ENCODE assay signal across 36 cellular contexts in the genomic region with DNA sequence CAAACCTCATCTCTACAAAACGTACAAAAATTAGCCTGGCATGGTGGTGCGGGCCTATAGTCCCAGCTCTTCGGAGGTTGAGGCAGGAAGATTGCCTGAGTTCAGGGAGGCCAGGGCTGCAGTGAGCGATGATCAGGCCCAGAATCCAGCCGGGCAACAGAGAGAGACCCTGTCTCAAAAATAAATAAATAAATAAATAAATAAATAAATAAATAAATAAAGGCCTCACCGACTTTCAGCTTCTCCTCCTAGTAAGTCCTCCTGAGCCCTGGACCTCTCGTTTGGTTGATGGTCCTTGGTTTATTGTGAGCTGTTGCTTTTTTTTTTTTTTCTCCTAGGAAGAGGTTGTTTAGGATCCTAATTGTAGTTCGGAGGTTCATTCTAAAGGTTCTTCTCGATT.
"Had no signal": no experiment of that assay in that cellular context is flagged by ENCODE, and none has a peak within 500 bp of the region (broad histone marks: within the 10 kb centered on the region; RNA-seq: fewer than 3 reads in every experiment).

No MANE protein-coding gene starts in this region.

- H3K27me3 Mint-ChIP-seq: activated B cell treated with CpG ODN at 0.5 μM for 24 hours; activated CD4-positive, alpha-beta memory T cell treated with anti-CD3 and anti-CD28 coated beads, Interleukin-2, amount 10 ng/mL, durations not matched to agents 7 days and 5 days; activated CD8-positive, alpha-beta memory T cell treated with anti-CD3 and anti-CD28 coated beads, Interleukin-2, amount 10 ng/mL, durations not matched to agents 7 days and 5 days; activated naive CD8-positive, alpha-beta T cell treated with anti-CD3 and anti-CD28 coated beads for 36 hours; activated T-helper 17 cell treated with anti-CD3 and anti-CD28 coated beads, Interleukin-2, amount 50 U/mL, for 72 hours; central memory CD8-positive, alpha-beta T cell had no signal

- H3K4me3 ChIP-seq: ascending aorta, cardiac muscle cell, SJSA1 had no signal

- H3K9me3 Mint-ChIP-seq: activated B cell treated with CpG ODN at 0.5 μM for 24 hours; activated naive CD8-positive, alpha-beta T cell treated with anti-CD3 and anti-CD28 coated beads for 36 hours; activated T-cell treated with anti-CD3 and anti-CD28 coated beads, Interleukin-2, amount 50 U/mL, for 72 hours; activated T-helper 17 cell treated with anti-CD3 and anti-CD28 coated beads, Interleukin-2, amount 50 U/mL, for 72 hours; central memory CD8-positive, alpha-beta T cell had no signal

- FAIRE-seq: TTC549 had no signal

- H3K27ac Mint-ChIP-seq: activated CD4-positive, alpha-beta memory T cell treated with anti-CD3 and anti-CD28 coated beads, Interleukin-2, amount 10 ng/mL, durations not matched to agents 7 days and 5 days; activated CD8-positive, alpha-beta memory T cell treated with anti-CD3 and anti-CD28 coated beads, Interleukin-2, amount 10 ng/mL, durations not matched to agents 7 days and 5 days; activated naive CD8-positive, alpha-beta T cell treated with anti-CD3 and anti-CD28 coated beads for 36 hours; activated T-cell treated with anti-CD3 and anti-CD28 coated beads, Interleukin-2, amount 50 U/mL, for 72 hours; activated T-helper 17 cell treated with anti-CD3 and anti-CD28 coated beads, Interleukin-2, amount 50 U/mL, for 72 hours; T-helper 1 cell treated with Interleukin-12 subunit alpha and Interleukin-12 subunit beta and Interleukin-4 antibody, amounts not matched to agents 30 μg/mL and 1 μg/mL, for 36 hours; T-helper 2 cell treated with Interferon-gamma antibody and Interleukin-4, amounts not matched to agents 5 μg/mL and 100 μg/mL, for 36 hours had no signal

- H3K36me3 ChIP-seq: cardiac muscle cell had no signal

- H3K9ac ChIP-seq: KMS-11, SK-N-SH had no signal

- H3K9me3 ChIP-seq: ascending aorta, SJSA1, SK-N-SH had no signal

- H3K4me2 ChIP-seq: KMS-11, SK-N-SH had no signal

- H3K27me3 ChIP-seq: ascending aorta, cardiac muscle cell, SJSA1 had no signal

- ATAC-seq: activated CD8-positive, alpha-beta memory T cell treated with anti-CD3 and anti-CD28 coated beads, Interleukin-2, amount 10 ng/mL, durations not matched to agents 7 days and 5 days; activated T-cell treated with anti-CD3 and anti-CD28 coated beads, Interleukin-2, amount 50 U/mL, for 72 hours; activated T-helper 17 cell treated with anti-CD3 and anti-CD28 coated beads, Interleukin-2, amount 50 U/mL, for 72 hours; Panc1 had no signal

- H3K27ac ChIP-seq: ascending aorta, cardiac muscle cell, KMS-11, SJSA1 had no signal

- DNase-seq: activated B cell treated with CpG ODN at 0.5 μM for 24 hours; activated CD4-positive, alpha-beta memory T cell treated with anti-CD3 and anti-CD28 coated beads, Interleukin-2, amount 10 ng/mL, durations not matched to agents 7 days and 5 days; activated CD4-positive, alpha-beta T cell treated with anti-CD3 and anti-CD28 coated beads for 4 hours; activated CD4-positive, CD25-positive, alpha-beta regulatory T cell treated with anti-CD3 and anti-CD28 coated beads, Interleukin-2, amount 50 U/mL, for 72 hours; activated CD8-positive, alpha-beta memory T cell treated with anti-CD3 and anti-CD28 coated beads for 24 hours; activated CD8-positive, alpha-beta memory T cell treated with anti-CD3 and anti-CD28 coated beads, Interleukin-2, amount 10 ng/mL, durations not matched to agents 7 days and 5 days; activated CD8-positive, alpha-beta memory T cell treated with anti-CD3 and anti-CD28 coated beads, Interleukin-2, amount 50 U/mL, for 48 hours; activated effector memory CD4-positive, alpha-beta T cell treated with anti-CD3 and anti-CD28 coated beads, Interleukin-2, amount 50 U/mL, for 16 hours; activated naive CD4-positive, alpha-beta T cell; activated naive CD4-positive, alpha-beta T cell treated with anti-CD3 and anti-CD28 coated beads, Interleukin-2, amount 50 U/mL, for 16 hours; activated naive CD8-positive, alpha-beta T cell treated with anti-CD3 and anti-CD28 coated beads for 36 hours; activated T-cell treated with anti-CD3 and anti-CD28 coated beads, Interleukin-2, amount 50 U/mL, for 72 hours; amygdala; MM.1S; MV-4-11; NCI-H1092; NCI-H1436 treated with DMSO at 0.1 percent for 48 hours; NCI-H1694 treated with DMSO at 0.1 percent for 48 hours; NCI-H2029 treated with DMSO at 0.1 percent for 48 hours; NCI-H2107; NCI-H2171; NCI-H226; NCI-H524 treated with DMSO at 0.1 percent for 48 hours; RPMI8226; SHP77 treated with DMSO at 0.1 percent for 48 hours; SK-N-SH had no signal

- H3K4me3 Mint-ChIP-seq: activated CD4-positive, alpha-beta memory T cell treated with anti-CD3 and anti-CD28 coated beads, Interleukin-2, amount 10 ng/mL, durations not matched to agents 7 days and 5 days; activated CD8-positive, alpha-beta memory T cell treated with anti-CD3 and anti-CD28 coated beads, Interleukin-2, amount 10 ng/mL, durations not matched to agents 7 days and 5 days; activated naive CD8-positive, alpha-beta T cell treated with anti-CD3 and anti-CD28 coated beads for 36 hours; activated T-cell treated with anti-CD3 and anti-CD28 coated beads, Interleukin-2, amount 50 U/mL, for 72 hours; central memory CD8-positive, alpha-beta T cell; T-helper 1 cell treated with Interleukin-12 subunit alpha and Interleukin-12 subunit beta and Interleukin-4 antibody, amounts not matched to agents 30 μg/mL and 1 μg/mL, for 36 hours; T-helper 2 cell treated with Interferon-gamma antibody and Interleukin-4, amounts not matched to agents 5 μg/mL and 100 μg/mL, for 36 hours had no signal
